ENCODE assay signal across 1 cellular context in genomic region chr11:14642873-14643696, GRCh38.
TF ChIP-seq lines count a peak whose summit lies in the region.

No MANE protein-coding gene starts in this region.

TF ChIP-seq in K562, 482 proteins besides CTCF, POLR2A, EP300 and RAD21 (continued from another document and continues in another):
- TF ChIP-seq ZFP91 (CRISPR knock-in tag; IDR thresholded peaks at IDR 0.05) (0 out of 2 replicates have a peak, but pooled peaks have one; percentile 21), ZNF174 (CRISPR knock-in tag; IDR thresholded peaks at IDR 0.05) (no peak), E4F1 (CRISPR knock-in tag; IDR thresholded peaks at IDR 0.05; ENCODE audit: borderline replicate concordance) (no peak), ATF6 (CRISPR knock-in tag; IDR thresholded peaks at IDR 0.05) (peak; percentile 88; the same call in 1 of the 2 replicates), ZBED1 (IDR thresholded peaks at IDR 0.05) (no peak), RUNX1 (IDR thresholded peaks at IDR 0.05; ENCODE audit: low read depth) (no peak), ZNF586 (CRISPR knock-in tag; conservative IDR thresholded peaks at IDR 0.05) (0 out of 2 replicates have a peak, but pooled peaks have one; percentile 60), KLF6 (CRISPR knock-in tag; IDR thresholded peaks at IDR 0.05; ENCODE audit: borderline replicate concordance) (peak; percentile 84), FOXK2 (conservative IDR thresholded peaks at IDR 0.05 in 1 of 2, IDR thresholded peaks at IDR 0.05 in 1 of 2; ENCODE audit: low read depth in 2 of 2) (no peak), MTA1 (IDR thresholded peaks at IDR 0.05; ENCODE audit: borderline replicate concordance) (no peak), HNRNPK (IDR thresholded peaks at IDR 0.05; ENCODE audit: low read depth, low read length, poor library complexity, severe bottlenecking) (no peak), ZNF41 (CRISPR knock-in tag; conservative IDR thresholded peaks at IDR 0.05) (no peak), SMC3 (conservative IDR thresholded peaks at IDR 0.05; ENCODE audit: insufficient read depth, low read depth, low read length) (no peak), ZNF197 (CRISPR knock-in tag; IDR thresholded peaks at IDR 0.05; ENCODE audit: low read depth) (peak; percentile 81; the same call in 1 of the 2 replicates), ADNP (tag; IDR thresholded peaks at IDR 0.05) (no peak), RBM39 (optimal IDR thresholded peaks at IDR 0.05; ENCODE audit: low read depth, low read length) (peak; percentile 73), HSF4 (CRISPR knock-in tag; IDR thresholded peaks at IDR 0.05; ENCODE audit: borderline replicate concordance) (no peak), THAP12 (CRISPR knock-in tag; IDR thresholded peaks at IDR 0.05) (no peak), KHSRP (IDR thresholded peaks at IDR 0.05) (no peak), RERE (CRISPR knock-in tag; IDR thresholded peaks at IDR 0.05; ENCODE audit: borderline replicate concordance) (no peak), FOXA1 (IDR thresholded peaks at IDR 0.05; ENCODE audit: borderline replicate concordance) (no peak), TFAP4 (CRISPR knock-in tag; IDR thresholded peaks at IDR 0.05; ENCODE audit: borderline replicate concordance) (peak; percentile 61; the same call in 1 of the 2 replicates), ELF2 (CRISPR knock-in tag; IDR thresholded peaks at IDR 0.05) (no peak), ZFP1 (CRISPR knock-in tag; IDR thresholded peaks at IDR 0.05) (no peak), DEAF1 (CRISPR knock-in tag; IDR thresholded peaks at IDR 0.05) (no peak), ZNF707 (CRISPR knock-in tag; conservative IDR thresholded peaks at IDR 0.05) (no peak), ZNF263 (CRISPR knock-in tag; IDR thresholded peaks at IDR 0.05; ENCODE audit: borderline replicate concordance) (no peak), CUX1 (CRISPR knock-in tag; IDR thresholded peaks at IDR 0.05) (no peak; the same call in 1 of the 2 replicates), PTBP1 (IDR thresholded peaks at IDR 0.05; ENCODE audit: low read depth, low read length) (no peak), ZC3H8 (IDR thresholded peaks at IDR 0.05) (no peak), ZNF121 (CRISPR knock-in tag; conservative IDR thresholded peaks at IDR 0.05) (no peak), ETS1 (conservative IDR thresholded peaks at IDR 0.05; ENCODE audit: control insufficient read depth, low read depth, low read length) (no peak), ZFPM2 (CRISPR knock-in tag; IDR thresholded peaks at IDR 0.05) (no peak), NEUROD1 (IDR thresholded peaks at IDR 0.05; ENCODE audit: borderline replicate concordance, low read depth, low read length, partially characterized antibody) (no peak), ZNF778 (CRISPR knock-in tag; IDR thresholded peaks at IDR 0.05) (no peak), LCOR (CRISPR knock-in tag; IDR thresholded peaks at IDR 0.05) (no peak; the same call in 1 of the 2 replicates)
